In genomic region chr7:75967573-75967997, GRCh38 we compare ENCODE assay signal across 12 cellular contexts. TPM values are rescaled to one million over a fixed set of nuclear protein-coding genes. Genes with fewer than 3 reads are reported as not detected.
A peak's percentile ranks its signal among the peaks of the same experiment; 100 is the strongest.
DNase-seq lines count a peak whose midpoint lies in the region; ATAC-seq, FAIRE-seq and TF ChIP-seq lines count a peak whose summit lies in the region.
"Had no signal": no experiment of that assay in that cellular context is flagged by ENCODE, and none has a peak within 500 bp of the region (broad histone marks: within the 10 kb centered on the region; RNA-seq: fewer than 3 reads in every experiment).

No MANE protein-coding gene starts in this region.

- no peak for ATAC-seq in activated naive CD4-positive, alpha-beta T cell treated with anti-CD3 and anti-CD28 coated beads, Interleukin-2, amount 50 U/mL, for 72 hours

- H3K79me2 ChIP-seq in endothelial cell of umbilical vein (ENCODE audit: control insufficient read depth, insufficient read depth, low read length): no peaks in the 10 kb centered on the region

- H3K27me3 Mint-ChIP-seq in neural crest cell (ENCODE audit: low read depth): no peaks in the 10 kb centered on the region
- H3K27me3 Mint-ChIP-seq in type B pancreatic cell: no peaks in the 10 kb centered on the region
- H3K27me3 Mint-ChIP-seq: CD4-positive, CD25-positive, alpha-beta regulatory T cell had no signal

- H3K4me1 ChIP-seq in endothelial cell of umbilical vein (ENCODE audit: control insufficient read depth, extremely low read depth, insufficient read depth, low read length): peaks cover 8% of the 10 kb centered on the region

- H3K9me1 ChIP-seq in endothelial cell of umbilical vein (replicated peaks; ENCODE audit: control insufficient read depth, extremely low read depth, insufficient read depth, low read length): no peaks in the 10 kb centered on the region

- no peaks in the 10 kb centered on the region for H3K9me3 ChIP-seq in endothelial cell of umbilical vein (replicated peaks; ENCODE audit: control insufficient read depth, insufficient read depth, low read length)

- H3K9me3 Mint-ChIP-seq in neural crest cell: no peaks in the 10 kb centered on the region
- no peaks in the 10 kb centered on the region for H3K9me3 Mint-ChIP-seq in type B pancreatic cell
- no peaks in the 10 kb centered on the region for H3K9me3 Mint-ChIP-seq in activated naive CD4-positive, alpha-beta T cell treated with anti-CD3 and anti-CD28 coated beads, Interleukin-2, amount 50 U/mL, for 72 hours
- H3K9me3 Mint-ChIP-seq: CD4-positive, CD25-positive, alpha-beta regulatory T cell had no signal

- CTCF ChIA-PET in endothelial cell of umbilical vein (lab: Charles Lee): interaction anchor here (2.8 kb wide), 1 partner anchor 53 kb away, joined by 10 read pairs; no protein-coding TSS in a partner anchor

- H3K27me3 ChIP-seq in endothelial cell of umbilical vein (ENCODE audit: control insufficient read depth in 2 of 2, insufficient read depth in 2 of 2, low read length in 2 of 2): no peaks in the 10 kb centered on the region
- H3K27me3 ChIP-seq: cardiac muscle cell had no signal

- FAIRE-seq in endothelial cell of umbilical vein (lab: Jason Lieb, UNC): no peak
- FAIRE-seq: GM18507 had no signal

- intact Hi-C loops in endothelial cell of umbilical vein (cut with micrococcal nuclease): no loop called here

- H2AFZ ChIP-seq in endothelial cell of umbilical vein (ENCODE audit: low read depth, low read length): no peak overlapping the region
- H2AFZ ChIP-seq: PC-9 had no signal

- H3K4me2 ChIP-seq in endothelial cell of umbilical vein (ENCODE audit: insufficient read depth, low read length): no peak overlapping the region
- H3K4me2 ChIP-seq: PC-9 had no signal

- H4K20me1 ChIP-seq in endothelial cell of umbilical vein (replicated peaks; ENCODE audit: control insufficient read depth, extremely low read depth, insufficient read depth, low read length): no peaks in the 10 kb centered on the region

- no TSS peak for BruUV-seq in endothelial cell of umbilical vein (replicated peaks; lab: Mats Ljungman, UMichigan)

- TF ChIP-seq CTCF in endothelial cell of umbilical vein (IDR thresholded peaks at IDR 0.05; ENCODE audit: extremely low read depth in 1 of 2, insufficient read depth in 1 of 2, low read depth in 1 of 2, low read length in 2 of 2) (no peak), neural crest cell (conservative IDR thresholded peaks at IDR 0.05) (no peak), type B pancreatic cell (conservative IDR thresholded peaks at IDR 0.05) (no peak)

- H3K4me1 Mint-ChIP-seq in neural crest cell (peaks cover 81% of the 10 kb centered on the region), type B pancreatic cell (ENCODE audit: unreplicated experiment) (peaks cover 41% of the 10 kb centered on the region)

- no peak overlapping the region for H3K9ac ChIP-seq in endothelial cell of umbilical vein (replicated peaks; ENCODE audit: extremely low read depth, insufficient read depth, low read length)

- TF ChIP-seq POLR2A in endothelial cell of umbilical vein (IDR thresholded peaks at IDR 0.05; ENCODE audit: low read depth, low read length): no peak

- H3K4me3 Mint-ChIP-seq in neural crest cell (peak overlapping the region; percentile 79), type B pancreatic cell (no peak overlapping the region)
- H3K4me3 Mint-ChIP-seq: CD4-positive, CD25-positive, alpha-beta regulatory T cell had no signal

- peaks cover 0 to 1% of the 10 kb centered on the region in 2 experiments for H3K36me3 ChIP-seq in endothelial cell of umbilical vein (ENCODE audit: control insufficient read depth in 2 of 2, extremely low read depth in 1 of 2, insufficient read depth in 2 of 2, low read length in 2 of 2)
- H3K36me3 ChIP-seq: cardiac muscle cell had no signal

- H3K4me3 ChIP-seq in endothelial cell of umbilical vein (replicated peaks in 1 of 3; ENCODE audit: insufficient read depth in 1 of 3, low read depth in 1 of 3, low read length in 3 of 3): no peak overlapping the region
- H3K4me3 ChIP-seq: cardiac muscle cell, PC-9 had no signal

- POLR2A ChIA-PET in endothelial cell of umbilical vein (lab: Charles Lee): no interaction called here

- dilution Hi-C loops in endothelial cell of umbilical vein (cut with MboI; ENCODE audit: extremely low pct_ligation_motif_present, low sequenced_read_pairs): no loop called here

- DNase-seq in AG20443 (ENCODE audit: low spot score) (peak; percentile 20), NCI-H2227 (lab: John Stamatoyannopoulos, UW; ENCODE audit: unreplicated experiment) (peak; percentile 85), endothelial cell of umbilical vein (ENCODE audit: low read depth, low spot score) (peak; percentile 76), neural crest cell (ENCODE audit: low read depth, low spot score) (no peak), cerebellum (ENCODE audit: low spot score) (no peak), type B pancreatic cell (ENCODE audit: extremely low spot score, unreplicated experiment) (no peak)
- DNase-seq in activated CD4-positive, alpha-beta T cell treated with anti-CD3 and anti-CD28 coated beads for 4 hours: no peak
- DNase-seq in activated naive CD4-positive, alpha-beta T cell treated with anti-CD3 and anti-CD28 coated beads, Interleukin-2, amount 50 U/mL, for 72 hours (ENCODE audit: low spot score in 2 of 2): no peak
- DNase-seq: CD4-positive, CD25-positive, alpha-beta regulatory T cell; PC-9 had no signal

- H3K36me3 Mint-ChIP-seq in neural crest cell (ENCODE audit: low read depth) (peaks cover 4% of the 10 kb centered on the region), type B pancreatic cell (peaks cover 16% of the 10 kb centered on the region)
- no peaks in the 10 kb centered on the region for H3K36me3 Mint-ChIP-seq in activated naive CD4-positive, alpha-beta T cell treated with anti-CD3 and anti-CD28 coated beads, Interleukin-2, amount 50 U/mL, for 72 hours

- H3K27ac ChIP-seq in endothelial cell of umbilical vein (ENCODE audit: insufficient read depth, low read depth, low read length): no peak overlapping the region
- H3K27ac ChIP-seq: cardiac muscle cell, PC-9 had no signal

- H3K27ac Mint-ChIP-seq in neural crest cell (ENCODE audit: unreplicated experiment) (peak overlapping the region; percentile 95), type B pancreatic cell (no peak overlapping the region)
- H3K27ac Mint-ChIP-seq in activated naive CD4-positive, alpha-beta T cell treated with anti-CD3 and anti-CD28 coated beads, Interleukin-2, amount 50 U/mL, for 72 hours: no peak overlapping the region
- H3K27ac Mint-ChIP-seq: CD4-positive, CD25-positive, alpha-beta regulatory T cell had no signal

TF ChIP-seq in endothelial cell of umbilical vein, 7 proteins besides CTCF, POLR2A, EP300 and RAD21:
- no peak for TF ChIP-seq MAX (IDR thresholded peaks at IDR 0.05; ENCODE audit: insufficient read depth, insufficient read length)
- TF ChIP-seq FOS (IDR thresholded peaks at IDR 0.05; ENCODE audit: borderline replicate concordance, insufficient read depth, low read length): no peak
- no peak for TF ChIP-seq EZH2 (IDR thresholded peaks at IDR 0.05; ENCODE audit: borderline replicate concordance, low read depth, low read length, severe bottlenecking)
- no peak for TF ChIP-seq GATA2 (IDR thresholded peaks at IDR 0.05; ENCODE audit: insufficient read depth, insufficient read length, low read depth, low read length)
- TF ChIP-seq MYC (IDR thresholded peaks at IDR 0.05; ENCODE audit: low read depth, low read length): no peak
- no peak for TF ChIP-seq JUN (IDR thresholded peaks at IDR 0.05; ENCODE audit: borderline replicate concordance, insufficient read depth, insufficient read length, low read depth)
- no peak for TF ChIP-seq POLR2AphosphoS5 (IDR thresholded peaks at IDR 0.05; ENCODE audit: insufficient read depth, low read depth, low read length)

RNA-seq across cellular contexts. Expression of gene TMEM120A, which starts 26.8 kb away (rescaled TPM):
- total RNA-seq in endothelial cell of umbilical vein (38.6 and 47.3 TPM in 2 replicates), neural crest cell (33.4 and 41.8 TPM in 2 replicates), cerebellum (16.7 TPM), type B pancreatic cell (ENCODE audit: low replicate concordance) (22.5 and 37.1 TPM in 2 replicates)
- 133 and 159 TPM in 2 replicates for polyA plus RNA-seq in endothelial cell of umbilical vein
- 66.5 and 77.8 TPM in 2 replicates for polyA plus RNA-seq in endothelial cell of umbilical vein (2011; cell fraction: cytosol; rRNA removed)
- 103 and 122 TPM in 2 replicates for polyA plus RNA-seq in endothelial cell of umbilical vein (2011; cell fraction: nucleus; rRNA removed)
- 39.2 and 54.9 TPM in 2 replicates for polyA plus RNA-seq in endothelial cell of umbilical vein (2012)
- polyA minus RNA-seq in endothelial cell of umbilical vein: 147 and 172 TPM in 2 replicates
- 17.0 TPM for polyA minus RNA-seq in endothelial cell of umbilical vein (2011; cell fraction: cytosol; rRNA and poly(A)+ RNA removed)
- polyA minus RNA-seq in endothelial cell of umbilical vein (2011; cell fraction: nucleus; rRNA and poly(A)+ RNA removed): 24.8 and 35.9 TPM in 2 replicates
- total RNA-seq in activated naive CD4-positive, alpha-beta T cell treated with anti-CD3 and anti-CD28 coated beads, Interleukin-2, amount 50 U/mL, for 72 hours: 10 to 100 TPM; 23.7 to 43.3 TPM

RNA-seq across cellular contexts. Expression of gene POR, which starts 52.6 kb away (rescaled TPM):
- total RNA-seq in endothelial cell of umbilical vein: 71.9 and 73.6 TPM in 2 replicates
- polyA plus RNA-seq in endothelial cell of umbilical vein: 59.5 and 78.2 TPM in 2 replicates
- 27.8 and 40.3 TPM in 2 replicates for polyA plus RNA-seq in endothelial cell of umbilical vein (2011; cell fraction: cytosol; rRNA removed)
- 70.2 and 87.0 TPM in 2 replicates for polyA plus RNA-seq in endothelial cell of umbilical vein (2011; cell fraction: nucleus; rRNA removed)
- polyA plus RNA-seq in endothelial cell of umbilical vein (2012): 31.9 and 33.9 TPM in 2 replicates
- polyA minus RNA-seq in endothelial cell of umbilical vein: 39.8 and 57.8 TPM in 2 replicates
- polyA minus RNA-seq in endothelial cell of umbilical vein (2011; cell fraction: cytosol; rRNA and poly(A)+ RNA removed): 130 TPM
- polyA minus RNA-seq in endothelial cell of umbilical vein (2011; cell fraction: nucleus; rRNA and poly(A)+ RNA removed): 26.9 and 55.0 TPM in 2 replicates
- 123 and 126 TPM in 2 replicates for total RNA-seq in neural crest cell
- 37.1 TPM for total RNA-seq in cerebellum
- total RNA-seq in type B pancreatic cell (ENCODE audit: low replicate concordance): 122 and 153 TPM in 2 replicates
- 10 to 100 TPM; 22.7 to 40.9 TPM for total RNA-seq in activated naive CD4-positive, alpha-beta T cell treated with anti-CD3 and anti-CD28 coated beads, Interleukin-2, amount 50 U/mL, for 72 hours

Comparison
In these comparisons a context has a peak if more than half of its experiments do, and no peak if none do; other contexts are left out.
1. DNase-seq: peak in AG20443 (single experiment), NCI-H2227 (single experiment) and endothelial cell of umbilical vein (single experiment); none in neural crest cell (single experiment), cerebellum (single experiment), type B pancreatic cell (single experiment), activated CD4-positive, alpha-beta T cell treated with anti-CD3 and anti-CD28 coated beads for 4 hours (0 of 2) and activated naive CD4-positive, alpha-beta T cell treated with anti-CD3 and anti-CD28 coated beads, Interleukin-2, amount 50 U/mL, for 72 hours (0 of 2).